Comparison of ENCODE assay signal across 11 cellular contexts in the genomic region with DNA sequence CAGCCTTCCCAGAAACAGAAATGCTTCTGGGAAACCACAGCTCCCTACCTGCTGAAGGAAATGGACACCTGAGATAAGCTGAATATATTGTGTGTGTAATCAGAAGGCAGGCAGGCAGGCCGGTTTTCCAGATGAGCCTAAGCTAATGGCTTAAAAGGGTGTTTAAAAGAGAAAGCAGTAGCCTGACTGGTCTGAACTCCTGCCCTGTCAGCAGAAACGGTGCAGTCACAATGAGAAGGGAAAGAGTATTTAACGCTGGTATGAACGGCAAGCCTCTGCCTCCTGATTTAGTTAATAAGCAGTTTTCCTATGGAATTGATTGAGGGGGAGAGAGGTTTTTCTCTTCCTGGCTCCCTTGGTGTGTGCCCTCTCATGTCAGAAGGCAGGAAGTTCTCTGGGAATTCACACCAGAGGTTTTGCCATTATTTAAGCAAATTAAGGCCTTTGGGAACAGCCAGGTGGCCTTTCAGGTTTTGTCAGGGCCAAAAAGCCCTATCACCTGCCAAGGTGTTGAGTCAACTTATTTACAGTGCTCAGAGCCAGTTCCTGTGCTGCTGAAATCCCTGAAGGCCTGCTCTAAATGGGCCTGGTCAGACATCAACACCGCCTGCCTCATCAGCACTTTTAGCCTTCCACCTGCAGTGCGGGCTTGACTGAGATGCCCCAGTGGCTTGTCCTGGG. TPM values are rescaled to one million over a fixed set of nuclear protein-coding genes. Genes with fewer than 3 reads are reported as not detected.
DNase-seq lines count a peak whose midpoint lies in the region; ATAC-seq, FAIRE-seq and TF ChIP-seq lines count a peak whose summit lies in the region.
"Had no signal": no experiment of that assay in that cellular context is flagged by ENCODE, and none has a peak within 500 bp of the region (broad histone marks: within the 10 kb centered on the region; RNA-seq: fewer than 3 reads in every experiment).

No MANE protein-coding gene starts in this region.

- H4K12ac ChIP-seq in trophoblast cell (ENCODE audit: low read depth, low read length): no peak overlapping the region

- H3K27me3 ChIP-seq in H9 (ENCODE audit: insufficient read depth, low read length) (no peaks in the 10 kb centered on the region), foreskin keratinocyte (no peaks in the 10 kb centered on the region), trophoblast cell (ENCODE audit: insufficient read depth, low read length) (no peaks in the 10 kb centered on the region)
- H3K27me3 ChIP-seq in CD8-positive, alpha-beta T cell (ENCODE audit: insufficient read depth, low read length): no peaks in the 10 kb centered on the region

- ATAC-seq in foreskin keratinocyte: peak; percentile 56
- ATAC-seq in GM21737 (IDR thresholded peaks at IDR 0.05; ENCODE audit: unreplicated experiment): no peak
- no peak for ATAC-seq in CD8-positive, alpha-beta T cell

- H4K91ac ChIP-seq in H9 (ENCODE audit: insufficient read length, low read depth, low read length) (no peak overlapping the region), trophoblast cell (ENCODE audit: low read depth, low read length) (no peak overlapping the region)

- H4K8ac ChIP-seq in H9 (replicated peaks; ENCODE audit: insufficient read length, low read depth, low read length): no peak overlapping the region
- no peak overlapping the region for H4K8ac ChIP-seq in trophoblast cell (ENCODE audit: low read depth, low read length)

- peaks cover 3 to 27% (median 25%) of the 10 kb centered on the region in 3 experiments for H3K36me3 Mint-ChIP-seq in H9 (ENCODE audit: insufficient read depth in 1 of 3, low read depth in 3 of 3)
- no peaks in the 10 kb centered on the region for H3K36me3 Mint-ChIP-seq in CD8-positive, alpha-beta T cell

- H3K79me2 ChIP-seq in H9 (ENCODE audit: insufficient read depth, low read length) (no peaks in the 10 kb centered on the region), trophoblast cell (ENCODE audit: control insufficient read depth, insufficient read depth, low read length, poor library complexity) (peaks cover 8% of the 10 kb centered on the region)

- no CpG with 5 or more reads among the region's 6 CpGs for WGBS in H9 (ENCODE audit: extremely low coverage, insufficient read length, low lambda C conversion rate)
- WGBS in trophoblast cell (ENCODE audit: extremely low coverage, insufficient coverage, insufficient read length): no CpG with 5 or more reads among the region's 6 CpGs

- H2AFZ ChIP-seq in H9 (ENCODE audit: low read length) (no peak overlapping the region), trophoblast cell (ENCODE audit: insufficient read depth, low read length, poor library complexity) (no peak overlapping the region)

- FAIRE-seq in frontal cortex (lab: Jason Lieb, UNC): no peak

- DNase-seq in H9 (peak; percentile 91), NCI-H69 (lab: John Stamatoyannopoulos, UW) (peak; percentile 89), foreskin keratinocyte (peak; percentile 71 to 79), trophoblast cell (peak; percentile 92), frontal cortex (ENCODE audit: low spot score in 2 of 2) (no peak), GM19238 (ENCODE audit: insufficient read length, low spot score) (no peak)
- DNase-seq in CD8-positive, alpha-beta T cell: no peak
- DNase-seq: activated naive CD4-positive, alpha-beta T cell treated with anti-CD3 and anti-CD28 coated beads, Interleukin-2, amount 50 U/mL, for 16 hours; NCI-H1694 treated with DMSO at 0.1 percent for 48 hours; T-helper 9 cell had no signal

- H3K27ac ChIP-seq in H9 (ENCODE audit: insufficient read length, low read depth, low read length) (peak overlapping the region; percentile 90), foreskin keratinocyte (peak overlapping the region; percentile 39), trophoblast cell (ENCODE audit: low read depth, low read length) (peak overlapping the region; percentile 73)
- H3K27ac ChIP-seq in CD8-positive, alpha-beta T cell (ENCODE audit: low read depth, low read length): no peak overlapping the region

- TF ChIP-seq CTCF in H9 (conservative IDR thresholded peaks at IDR 0.05): 0 out of 3 replicates have a peak, but pooled peaks have one; percentile 19
- TF ChIP-seq CTCF in foreskin keratinocyte (conservative IDR thresholded peaks at IDR 0.05): peak; percentile 29
- no peak for TF ChIP-seq CTCF in CD8-positive, alpha-beta T cell (IDR thresholded peaks at IDR 0.05)

- no peaks in the 10 kb centered on the region for H3K23me2 ChIP-seq in H9 (ENCODE audit: insufficient read length, low read depth, low read length, poor library complexity, severe bottlenecking)

- H3K18ac ChIP-seq in H9 (ENCODE audit: insufficient read length, low read depth, low read length): peak overlapping the region; percentile 10
- peak overlapping the region; percentile 1 for H3K18ac ChIP-seq in trophoblast cell (ENCODE audit: low read length)

- H3K56ac ChIP-seq in H9 (ENCODE audit: insufficient read length, low read depth, low read length): no peak overlapping the region

- H3K4ac ChIP-seq in H9 (ENCODE audit: low read depth, low read length): no peak overlapping the region
- H3K4ac ChIP-seq in trophoblast cell (ENCODE audit: low read depth, low read length): no peak overlapping the region

- H2BK120ac ChIP-seq in H9 (ENCODE audit: low read depth, low read length, poor library complexity, severe bottlenecking) (no peak overlapping the region), trophoblast cell (ENCODE audit: insufficient read depth, low read length, poor library complexity) (no peak overlapping the region)

- H3K14ac ChIP-seq in H9 (ENCODE audit: insufficient read depth, low read length): no peak overlapping the region
- H3K14ac ChIP-seq in trophoblast cell (ENCODE audit: low read length): no peak overlapping the region

- H3K27me3 Mint-ChIP-seq in H9 (ENCODE audit: low read depth): no peaks in the 10 kb centered on the region
- no peaks in the 10 kb centered on the region for H3K27me3 Mint-ChIP-seq in CD8-positive, alpha-beta T cell (ENCODE audit: low read depth)

- H3K27ac Mint-ChIP-seq in H9: peak overlapping the region; percentile 97 to 99 (median 98)
- no peak overlapping the region for H3K27ac Mint-ChIP-seq in CD8-positive, alpha-beta T cell

- H2BK15ac ChIP-seq in H9 (ENCODE audit: low read depth, low read length): no peak overlapping the region; the same call in 1 of the 2 replicates

- H3K4me3 ChIP-seq in trophoblast cell (ENCODE audit: low read depth, low read length): no peak overlapping the region
- H3K4me3 ChIP-seq in CD8-positive, alpha-beta T cell (ENCODE audit: low read depth, low read length): no peak overlapping the region

- H2BK20ac ChIP-seq in H9 (ENCODE audit: low read depth, low read length, poor library complexity, severe bottlenecking): no peak overlapping the region

- H3T11ph ChIP-seq in H9 (ENCODE audit: low read length): no peak overlapping the region

- H3K9ac ChIP-seq in H9 (ENCODE audit: extremely low read depth, insufficient read length, low read length): no peak overlapping the region
- no peak overlapping the region for H3K9ac ChIP-seq in trophoblast cell (ENCODE audit: low read length)

- H3K9me3 ChIP-seq in H9 (ENCODE audit: control insufficient read depth, low read depth, low read length) (no peaks in the 10 kb centered on the region), trophoblast cell (ENCODE audit: insufficient read depth, low read depth, low read length) (no peaks in the 10 kb centered on the region)
- no peaks in the 10 kb centered on the region for H3K9me3 ChIP-seq in CD8-positive, alpha-beta T cell (ENCODE audit: low read length)

- H3K4me2 ChIP-seq in H9 (ENCODE audit: insufficient read depth, insufficient read length, low read length): peak overlapping the region; percentile 5
- H3K4me2 ChIP-seq in trophoblast cell (ENCODE audit: low read length): peak overlapping the region; percentile 29

- no peak overlapping the region; a peak in 1 of 5 replicates for H3K4me3 Mint-ChIP-seq in H9
- H3K4me3 Mint-ChIP-seq in CD8-positive, alpha-beta T cell: no peak overlapping the region

- no peaks in the 10 kb centered on the region for H3K9me3 Mint-ChIP-seq in H9
- H3K9me3 Mint-ChIP-seq in CD8-positive, alpha-beta T cell: no peaks in the 10 kb centered on the region

- H3K4me1 ChIP-seq in H9 (ENCODE audit: insufficient read depth, low read length) (peaks cover 16% of the 10 kb centered on the region; the same call in 1 of the 2 replicates), foreskin keratinocyte (peaks cover 17% of the 10 kb centered on the region), trophoblast cell (ENCODE audit: control insufficient read depth in 1 of 2, insufficient read depth in 2 of 2, low read length in 2 of 2) (peaks cover 18 to 21% of the 10 kb centered on the region in 2 experiments)
- H3K4me1 ChIP-seq in CD8-positive, alpha-beta T cell (ENCODE audit: insufficient read depth, low read length): peaks cover 8% of the 10 kb centered on the region

- peaks cover 43 to 47% of the 10 kb centered on the region in 2 experiments for H3K4me1 Mint-ChIP-seq in H9
- peaks cover 12% of the 10 kb centered on the region for H3K4me1 Mint-ChIP-seq in CD8-positive, alpha-beta T cell (ENCODE audit: low read depth)

- H4K20me1 ChIP-seq in H9 (ENCODE audit: control insufficient read depth, insufficient read depth, insufficient read length): no peaks in the 10 kb centered on the region

- POLR2A ChIA-PET in CD8-positive, alpha-beta T cell (lab: Charles Lee): no interaction called here

- H2BK5ac ChIP-seq in H9 (ENCODE audit: insufficient read length, low read length): peak overlapping the region; percentile 47
- H2BK5ac ChIP-seq in trophoblast cell (ENCODE audit: low read depth, low read length, poor library complexity): peak overlapping the region; percentile 65

- CTCF ChIA-PET in CD8-positive, alpha-beta T cell (lab: Charles Lee): no interaction called here

- intact Hi-C loops in CD8-positive, alpha-beta T cell (cut with DNase I, micrococcal nuclease): no loop called here

- H3K79me1 ChIP-seq in H9 (ENCODE audit: insufficient read depth, low read depth, low read length, poor library complexity, severe bottlenecking) (peaks cover 2% of the 10 kb centered on the region), trophoblast cell (ENCODE audit: low read length) (peaks cover 10% of the 10 kb centered on the region)

- H2BK12ac ChIP-seq in H9 (ENCODE audit: insufficient read length, low read depth, low read length) (no peak overlapping the region), trophoblast cell (ENCODE audit: low read length) (no peak overlapping the region)

- peaks cover 10 to 14% of the 10 kb centered on the region in 2 experiments for H3K36me3 ChIP-seq in trophoblast cell (ENCODE audit: control insufficient read depth in 1 of 2, insufficient read depth in 2 of 2, low read length in 2 of 2)
- no peaks in the 10 kb centered on the region for H3K36me3 ChIP-seq in CD8-positive, alpha-beta T cell (ENCODE audit: insufficient read depth, low read length)

- H4K5ac ChIP-seq in H9 (ENCODE audit: insufficient read length, low read depth, low read length): no peak overlapping the region

- H2AK5ac ChIP-seq in H9 (ENCODE audit: insufficient read length, low read length): no peak overlapping the region
- H2AK5ac ChIP-seq in trophoblast cell (ENCODE audit: low read length): no peak overlapping the region

- no peak overlapping the region for H3K23ac ChIP-seq in H9 (ENCODE audit: insufficient read length, low read depth, low read length)
- H3K23ac ChIP-seq in trophoblast cell (ENCODE audit: low read length): no peak overlapping the region

RNA-seq across cellular contexts. Expression of a gene that starts 41.6 kb away (rescaled TPM):
- total RNA-seq in H9 (2021) (202 and 237 TPM in 2 replicates), foreskin keratinocyte (210 and 216 TPM in 2 replicates), frontal cortex (1.6 TPM)
- 73.4 and 89.6 TPM in 2 replicates for polyA plus RNA-seq in foreskin keratinocyte
- polyA plus RNA-seq in trophoblast cell (2013): 212 and 221 TPM in 2 replicates
- under 1 TPM; 0.49 to 0.83 TPM for total RNA-seq in CD8-positive, alpha-beta T cell

Comparison
In these comparisons a context has a peak if more than half of its experiments do, and no peak if none do; other contexts are left out.
1. DNase-seq: peak in H9 (single experiment), NCI-H69 (single experiment), foreskin keratinocyte (2 of 2) and trophoblast cell (2 of 2); none in frontal cortex (0 of 2), GM19238 (single experiment) and CD8-positive, alpha-beta T cell (0 of 7).
2. RNA of a gene that starts 41.6 kb away (total RNA-seq): 202 to 237 TPM in H9 and 210 to 216 TPM in foreskin keratinocyte; 1.6 TPM in frontal cortex (single experiment) and 0.49 to 0.83 TPM in CD8-positive, alpha-beta T cell; every median in the first group is over 10 times any median in the second.